In genomic region chr6:21666788-21667681, GRCh38 we compare ENCODE assay signal across 9 cellular contexts.
DNase-seq lines count a peak whose midpoint lies in the region; ATAC-seq, FAIRE-seq and TF ChIP-seq lines count a peak whose summit lies in the region.
"Had no signal": no experiment of that assay in that cellular context is flagged by ENCODE, and none has a peak within 500 bp of the region (broad histone marks: within the 10 kb centered on the region; RNA-seq: fewer than 3 reads in every experiment).

No MANE protein-coding gene starts in this region.

- 37 to 39% methylated on average over 29 of the region's 29 CpGs for WGBS in pancreas, 2 donors

- H3K4me1 ChIP-seq in ES-I3 (ENCODE audit: insufficient read depth, low read length), result 0 out of 2 replicates have a peak, but pooled peaks cover 4% of the 10 kb centered on the region
- H3K4me1 ChIP-seq in NT2/D1 (ENCODE audit: insufficient read depth, insufficient read length), result no peaks in the 10 kb centered on the region
- H3K4me1 ChIP-seq in pancreas, result peaks cover 0 to 7% (median 0%) of the 10 kb centered on the region in 3 donors

- H3K4me3 ChIP-seq in NT2/D1 (ENCODE audit: insufficient read length, low read depth), result peak overlapping the region; percentile 63
- H3K4me3 ChIP-seq in fibroblast of pulmonary artery (replicated peaks; ENCODE audit: low read depth, low read length), result peak overlapping the region; percentile 69
- H3K4me3 ChIP-seq in pancreas, result peak overlapping the region in 3 of 4 donors; percentile 19 to 48 (median 30)
- H3K4me3 ChIP-seq: K562 had no signal

- ATAC-seq in pancreas, result no peak
- ATAC-seq in GM21529 (IDR thresholded peaks at IDR 0.05; ENCODE audit: unreplicated experiment), result no peak
- ATAC-seq: K562 had no signal

- H3K9me3 ChIP-seq in ES-I3 (ENCODE audit: control insufficient read depth, insufficient read depth, low read length), result no peaks in the 10 kb centered on the region
- no peaks in the 10 kb centered on the region for H3K9me3 ChIP-seq in NT2/D1 (ENCODE audit: insufficient read depth, low read length)
- H3K9me3 ChIP-seq in pancreas, result no peaks in the 10 kb centered on the region

- DNase-seq in NT2/D1 (ENCODE audit: low read depth, low spot score) (no peak), fibroblast of pulmonary artery (ENCODE audit: low read depth) (peak; percentile 11), pancreas (no peak), superior temporal gyrus (ENCODE audit: extremely low spot score) (no peak), NCI-H2227 treated with DMSO at 0.1 percent for 48 hours (lab: John Stamatoyannopoulos, UW) (no peak), GM13976 (ENCODE audit: low spot score) (no peak)

- intact Hi-C loops in pancreas (cut with DNase I), result no loop called here

- in situ Hi-C loops in GM13976 (cut with MboI; ENCODE audit: low sequenced_read_pairs, unreplicated experiment), result no loop called here

- H3K36me3 ChIP-seq in ES-I3 (ENCODE audit: insufficient read depth, low read length) (no peaks in the 10 kb centered on the region), NT2/D1 (ENCODE audit: insufficient read depth, insufficient read length, low read length) (no peaks in the 10 kb centered on the region), pancreas (no peaks in the 10 kb centered on the region)

- TF ChIP-seq CTCF in fibroblast of pulmonary artery (IDR thresholded peaks at IDR 0.05; ENCODE audit: low read length, missing control alignments) (no peak), pancreas (IDR thresholded peaks at IDR 0.05) (no peak), GM13976 (IDR thresholded peaks at IDR 0.05; ENCODE audit: borderline replicate concordance, control extremely low read depth, extremely low read depth, insufficient read depth, missing control alignments) (no peak)

- no peak overlapping the region for H3K27ac ChIP-seq in pancreas

- peak overlapping the region; percentile 67 for H3K9ac ChIP-seq in ES-I3 (ENCODE audit: low read depth, low read length)
- peak overlapping the region; percentile 74 for H3K9ac ChIP-seq in NT2/D1 (ENCODE audit: insufficient read length, low read depth)

- peaks cover 65% of the 10 kb centered on the region for H3K27me3 ChIP-seq in NT2/D1 (ENCODE audit: insufficient read depth, insufficient read length)
- no peaks in the 10 kb centered on the region for H3K27me3 ChIP-seq in pancreas

- FAIRE-seq in pancreas (lab: Jason Lieb, UNC), result no peak
- FAIRE-seq: K562 had no signal
